ENCODE assay signal across 2 cellular contexts in genomic region chr5:76084496-76085285, GRCh38.
TF ChIP-seq lines count a peak whose summit lies in the region.

No MANE protein-coding gene starts in this region.

TF ChIP-seq in GM12878, 131 proteins besides CTCF, POLR2A, EP300 and RAD21:
- TF ChIP-seq HDAC6 (IDR thresholded peaks at IDR 0.05; ENCODE audit: unreplicated experiment) = no peak
- no peak for TF ChIP-seq BCL3 (IDR thresholded peaks at IDR 0.05; ENCODE audit: borderline replicate concordance, insufficient read depth, low read depth, low read length, poor library complexity, severe bottlenecking)
- peak in 1 of 2 experiments; percentile 45; a peak in 1 of 3 replicates for TF ChIP-seq EGR1 (IDR thresholded peaks at IDR 0.05; ENCODE audit: borderline replicate concordance in 1 of 2, low read depth in 2 of 2, low read length in 2 of 2)

TF ChIP-seq in HepG2, 621 proteins besides CTCF, POLR2A, EP300 and RAD21:
- TF ChIP-seq ELK4 (CRISPR knock-in tag; IDR thresholded peaks at IDR 0.05; ENCODE audit: borderline replicate concordance) (no peak), KMT2A (CRISPR knock-in tag; IDR thresholded peaks at IDR 0.05) (no peak), SIX1 (CRISPR knock-in tag; IDR thresholded peaks at IDR 0.05; ENCODE audit: borderline replicate concordance) (no peak), JUNB (CRISPR knock-in tag; IDR thresholded peaks at IDR 0.05; ENCODE audit: borderline replicate concordance) (no peak), ELF4 (CRISPR knock-in tag; IDR thresholded peaks at IDR 0.05; ENCODE audit: borderline replicate concordance) (no peak), TBP (CRISPR knock-in tag; IDR thresholded peaks at IDR 0.05) (no peak), ATF4 (CRISPR knock-in tag; IDR thresholded peaks at IDR 0.05) (no peak), PAXIP1 (CRISPR knock-in tag; conservative IDR thresholded peaks at IDR 0.05) (no peak), ZNF468 (CRISPR knock-in tag; IDR thresholded peaks at IDR 0.05) (no peak), JUN (CRISPR knock-in tag; IDR thresholded peaks at IDR 0.05) (no peak)
